ENCODE assay signal across 16 cellular contexts in genomic region chr2:181231886-181232644, GRCh38.
A peak's percentile ranks its signal among the peaks of the same experiment; 100 is the strongest.
DNase-seq lines count a peak whose midpoint lies in the region; ATAC-seq and TF ChIP-seq lines count a peak whose summit lies in the region.
"Had no signal": no experiment of that assay in that cellular context is flagged by ENCODE, and none has a peak within 500 bp of the region (broad histone marks: within the 10 kb centered on the region; RNA-seq: fewer than 3 reads in every experiment).

No MANE protein-coding gene starts in this region.

- no peaks in the 10 kb centered on the region for H3K9me3 ChIP-seq in body of pancreas
- H3K9me3 ChIP-seq: adrenal gland, esophagus squamous epithelium, spleen had no signal

- TF ChIP-seq POLR2A in body of pancreas (IDR thresholded peaks at IDR 0.05), result no peak

- no peaks in the 10 kb centered on the region for H3K4me1 ChIP-seq in body of pancreas
- H3K4me1 ChIP-seq: adrenal gland, esophagus squamous epithelium, spleen had no signal

- ATAC-seq in body of pancreas (no peak), HG02798 (IDR thresholded peaks at IDR 0.05; ENCODE audit: poor library complexity, unreplicated experiment) (no peak)
- ATAC-seq in activated CD8-positive, alpha-beta memory T cell treated with anti-CD3 and anti-CD28 coated beads, Interleukin-2, amount 10 ng/mL, durations not matched to agents 7 days and 5 days, result no peak
- ATAC-seq: activated T-cell treated with anti-CD3 and anti-CD28 coated beads, Interleukin-2, amount 50 U/mL, for 4 hours had no signal

- no peaks in the 10 kb centered on the region for H3K27me3 Mint-ChIP-seq in HFFc6 (ENCODE audit: insufficient read depth)
- H3K27me3 Mint-ChIP-seq in glutamatergic neuron (ENCODE audit: unreplicated experiment), result no peaks in the 10 kb centered on the region
- H3K27me3 Mint-ChIP-seq in activated CD8-positive, alpha-beta memory T cell treated with anti-CD3 and anti-CD28 coated beads, Interleukin-2, amount 10 ng/mL, durations not matched to agents 7 days and 5 days, result no peaks in the 10 kb centered on the region
- H3K27me3 Mint-ChIP-seq: activated CD4-positive, alpha-beta T cell treated with anti-CD3 and anti-CD28 coated beads, Interleukin-2, amount 10 ng/mL, durations not matched to agents 7 days and 5 days had no signal

- no peaks in the 10 kb centered on the region for H3K36me3 Mint-ChIP-seq in HFFc6 (ENCODE audit: low read depth)
- no peaks in the 10 kb centered on the region for H3K36me3 Mint-ChIP-seq in glutamatergic neuron (ENCODE audit: unreplicated experiment)
- peaks cover 63% of the 10 kb centered on the region for H3K36me3 Mint-ChIP-seq in activated CD8-positive, alpha-beta memory T cell treated with anti-CD3 and anti-CD28 coated beads, Interleukin-2, amount 10 ng/mL, durations not matched to agents 7 days and 5 days

- 0 out of 2 replicates have a peak overlapping the region, but pooled peaks have one; percentile 25 for H3K27ac Mint-ChIP-seq in HFFc6
- peak overlapping the region; percentile 83 for H3K27ac Mint-ChIP-seq in glutamatergic neuron (ENCODE audit: unreplicated experiment)
- no peak overlapping the region for H3K27ac Mint-ChIP-seq in activated CD8-positive, alpha-beta memory T cell treated with anti-CD3 and anti-CD28 coated beads, Interleukin-2, amount 10 ng/mL, durations not matched to agents 7 days and 5 days
- H3K27ac Mint-ChIP-seq: activated CD4-positive, alpha-beta T cell treated with anti-CD3 and anti-CD28 coated beads, Interleukin-2, amount 10 ng/mL, durations not matched to agents 7 days and 5 days had no signal

- H3K4me3 ChIP-seq in body of pancreas, result no peak overlapping the region
- H3K4me3 ChIP-seq: adrenal gland, esophagus squamous epithelium, GM12878, spleen had no signal

- CTCF ChIA-PET in activated CD8-positive, alpha-beta memory T cell treated with anti-CD3 and anti-CD28 coated beads, Interleukin-2, amount 10 ng/mL, durations not matched to agents 7 days and 5 days (lab: Charles Lee), result no interaction called here

- intact Hi-C loops in body of pancreas (cut with DNase I), result no loop called here

- H3K27me3 ChIP-seq in body of pancreas, result no peaks in the 10 kb centered on the region
- H3K27me3 ChIP-seq: adrenal gland, esophagus squamous epithelium, spleen had no signal

- 32 to 56% methylated on average over 2 of the region's 2 CpGs for WGBS in body of pancreas, 2 donors

- H3K9me3 Mint-ChIP-seq in HFFc6 (no peaks in the 10 kb centered on the region), glutamatergic neuron (ENCODE audit: unreplicated experiment) (no peaks in the 10 kb centered on the region)
- peaks cover 6% of the 10 kb centered on the region for H3K9me3 Mint-ChIP-seq in activated CD8-positive, alpha-beta memory T cell treated with anti-CD3 and anti-CD28 coated beads, Interleukin-2, amount 10 ng/mL, durations not matched to agents 7 days and 5 days (ENCODE audit: low read depth)

- no peak overlapping the region for H3K27ac ChIP-seq in body of pancreas
- H3K27ac ChIP-seq: adrenal gland, esophagus squamous epithelium, spleen had no signal

- H3K36me3 ChIP-seq in body of pancreas (replicated peaks in 1 of 2; ENCODE audit: insufficient read depth in 1 of 2, low read depth in 2 of 2), result no peaks in the 10 kb centered on the region
- H3K36me3 ChIP-seq: adrenal gland, esophagus squamous epithelium, spleen had no signal

- H3K4me1 Mint-ChIP-seq in HFFc6 (ENCODE audit: low read depth) (peaks cover 9% of the 10 kb centered on the region), glutamatergic neuron (ENCODE audit: low read depth, unreplicated experiment) (peaks cover 38% of the 10 kb centered on the region)
- peaks cover 63% of the 10 kb centered on the region for H3K4me1 Mint-ChIP-seq in activated CD8-positive, alpha-beta memory T cell treated with anti-CD3 and anti-CD28 coated beads, Interleukin-2, amount 10 ng/mL, durations not matched to agents 7 days and 5 days

- no peak overlapping the region for H3K4me3 Mint-ChIP-seq in HFFc6
- no peak overlapping the region for H3K4me3 Mint-ChIP-seq in glutamatergic neuron (ENCODE audit: unreplicated experiment)
- no peak overlapping the region for H3K4me3 Mint-ChIP-seq in activated CD8-positive, alpha-beta memory T cell treated with anti-CD3 and anti-CD28 coated beads, Interleukin-2, amount 10 ng/mL, durations not matched to agents 7 days and 5 days
- H3K4me3 Mint-ChIP-seq: activated CD4-positive, alpha-beta T cell treated with anti-CD3 and anti-CD28 coated beads, Interleukin-2, amount 10 ng/mL, durations not matched to agents 7 days and 5 days; activated T-cell treated with anti-CD3 and anti-CD28 coated beads, Interleukin-2, amount 50 U/mL, for 4 hours had no signal

- TF ChIP-seq CTCF in HFFc6 (IDR thresholded peaks at IDR 0.05) (peak; percentile 33), glutamatergic neuron (IDR thresholded peaks at IDR 0.05; ENCODE audit: partially characterized antibody, unreplicated experiment) (no peak), body of pancreas (IDR thresholded peaks at IDR 0.05) (no peak)

- DNase-seq in AG20443 (ENCODE audit: low spot score) (peak; percentile 45), HFFc6 (peak; percentile 20), RPMI7951 (ENCODE audit: low read depth) (peak; percentile 62), glutamatergic neuron (no peak), body of pancreas (no peak), T-helper 9 cell (no peak)
- no peak for DNase-seq in activated CD8-positive, alpha-beta memory T cell treated with anti-CD3 and anti-CD28 coated beads, Interleukin-2, amount 10 ng/mL, durations not matched to agents 7 days and 5 days
- DNase-seq: activated CD4-positive, alpha-beta T cell treated with anti-CD3 and anti-CD28 coated beads, Interleukin-2, amount 10 ng/mL, durations not matched to agents 7 days and 5 days; activated T-cell treated with anti-CD3 and anti-CD28 coated beads, Interleukin-2, amount 50 U/mL, for 4 hours; adrenal gland; esophagus squamous epithelium; NCI-H2107; spleen; T-helper 2 cell had no signal

Comparison
In these comparisons a context has a peak if more than half of its experiments do, and no peak if none do; other contexts are left out.
1. DNase-seq: peak in AG20443 (single experiment), HFFc6 (single experiment) and RPMI7951 (single experiment); none in glutamatergic neuron (single experiment), body of pancreas (0 of 4), activated CD8-positive, alpha-beta memory T cell treated with anti-CD3 and anti-CD28 coated beads, Interleukin-2, amount 10 ng/mL, durations not matched to agents 7 days and 5 days (single experiment) and T-helper 9 cell (single experiment).